ENCODE assay signal across 9 cellular contexts in genomic region chrX:109886122-109886761, GRCh38.
A peak's percentile ranks its signal among the peaks of the same experiment; 100 is the strongest.
DNase-seq lines count a peak whose midpoint lies in the region; ATAC-seq and TF ChIP-seq lines count a peak whose summit lies in the region.
"Had no signal": no experiment of that assay in that cellular context is flagged by ENCODE, and none has a peak within 500 bp of the region (broad histone marks: within the 10 kb centered on the region; RNA-seq: fewer than 3 reads in every experiment).

No MANE protein-coding gene starts in this region.

- no peaks in the 10 kb centered on the region for H3K9me3 ChIP-seq in RWPE2 (ENCODE audit: severe bottlenecking)

- H3K27ac ChIP-seq in HL-60 (replicated peaks) (no peak overlapping the region), RWPE2 (ENCODE audit: poor library complexity, severe bottlenecking) (no peak overlapping the region)

- H3K27me3 Mint-ChIP-seq in chondrocyte (ENCODE audit: low read depth): peaks cover 7% of the 10 kb centered on the region
- H3K27me3 Mint-ChIP-seq: activated naive CD4-positive, alpha-beta T cell treated with anti-CD3 and anti-CD28 coated beads, Interleukin-2, amount 50 U/mL, for 24 hours had no signal

- no peaks in the 10 kb centered on the region for H3K36me3 ChIP-seq in RWPE2 (ENCODE audit: low read depth)

- no peak overlapping the region for H3K27ac Mint-ChIP-seq in chondrocyte (ENCODE audit: unreplicated experiment)
- H3K27ac Mint-ChIP-seq: activated naive CD4-positive, alpha-beta T cell treated with anti-CD3 and anti-CD28 coated beads, Interleukin-2, amount 50 U/mL, for 24 hours had no signal

- TF ChIP-seq CTCF in HL-60 (IDR thresholded peaks at IDR 0.05; ENCODE audit: insufficient read depth, low read length) (peak; percentile 67), RWPE2 (IDR thresholded peaks at IDR 0.05; ENCODE audit: poor library complexity, severe bottlenecking) (peak; percentile 71), chondrocyte (IDR thresholded peaks at IDR 0.05) (peak; percentile 93)

- H3K4me3 ChIP-seq in HL-60 (replicated peaks; ENCODE audit: insufficient read depth, low read length): no peak overlapping the region
- H3K4me3 ChIP-seq in RWPE2 (ENCODE audit: severe bottlenecking): no peak overlapping the region

- H3K4me3 Mint-ChIP-seq in chondrocyte (ENCODE audit: unreplicated experiment): no peak overlapping the region
- H3K4me3 Mint-ChIP-seq: activated naive CD4-positive, alpha-beta T cell treated with anti-CD3 and anti-CD28 coated beads, Interleukin-2, amount 50 U/mL, for 24 hours had no signal

- ATAC-seq in RWPE2 (ENCODE audit: low read depth): peak; percentile 41; the same call in 1 of the 3 replicates
- ATAC-seq in HG03108 (IDR thresholded peaks at IDR 0.05; ENCODE audit: unreplicated experiment): no peak

- peak; percentile 50 to 58 for DNase-seq in NCI-H2081 (lab: John Stamatoyannopoulos, UW)
- DNase-seq in NCI-H2081 treated with DMSO at 0.1 percent for 48 hours (lab: John Stamatoyannopoulos, UW): no peak
- DNase-seq in HL-60 (ENCODE audit: low read depth in 1 of 2, low spot score in 1 of 2): peak; percentile 21 to 65
- no peak for DNase-seq in RWPE2 (ENCODE audit: low spot score)
- no peak for DNase-seq in chondrocyte (ENCODE audit: low spot score)
- DNase-seq in lung microvascular endothelial cell (ENCODE audit: low read depth in 2 of 2): peak; percentile 64 to 74
- DNase-seq in amniotic stem cell (lab: John Stamatoyannopoulos, UW): no peak

- no peaks in the 10 kb centered on the region for H3K9me3 Mint-ChIP-seq in chondrocyte (ENCODE audit: low read depth)
- H3K9me3 Mint-ChIP-seq: activated naive CD4-positive, alpha-beta T cell treated with anti-CD3 and anti-CD28 coated beads, Interleukin-2, amount 50 U/mL, for 24 hours had no signal

- H3K27me3 ChIP-seq in HL-60 (ENCODE audit: insufficient read depth, poor library complexity, severe bottlenecking): no peaks in the 10 kb centered on the region
- H3K27me3 ChIP-seq in RWPE2 (ENCODE audit: insufficient read depth, poor library complexity, severe bottlenecking): no peaks in the 10 kb centered on the region

- no peaks in the 10 kb centered on the region for H3K4me1 ChIP-seq in RWPE2 (ENCODE audit: insufficient read depth, poor library complexity, severe bottlenecking)

- no peaks in the 10 kb centered on the region for H3K36me3 Mint-ChIP-seq in chondrocyte (ENCODE audit: low read depth)
- H3K36me3 Mint-ChIP-seq: activated naive CD4-positive, alpha-beta T cell treated with anti-CD3 and anti-CD28 coated beads, Interleukin-2, amount 50 U/mL, for 24 hours had no signal

- H3K4me1 Mint-ChIP-seq in chondrocyte (ENCODE audit: low read depth): peaks cover 6% of the 10 kb centered on the region
- H3K4me1 Mint-ChIP-seq: activated naive CD4-positive, alpha-beta T cell treated with anti-CD3 and anti-CD28 coated beads, Interleukin-2, amount 50 U/mL, for 24 hours had no signal

Comparison
In these comparisons a context has a peak if more than half of its experiments do, and no peak if none do; other contexts are left out.
1. DNase-seq: peak in NCI-H2081 (2 of 2), HL-60 (2 of 2) and lung microvascular endothelial cell (2 of 2); none in NCI-H2081 treated with DMSO at 0.1 percent for 48 hours (single experiment), RWPE2 (single experiment), chondrocyte (single experiment) and amniotic stem cell (single experiment).
2. Peak in every context shown above with its lines, with median percentiles within 50 percentile points of each other: CTCF ChIP-seq.